ENCODE assay signal across 9 cellular contexts in genomic region chr12:43501705-43502104, GRCh38. TPM values are rescaled to one million over a fixed set of nuclear protein-coding genes. Genes with fewer than 3 reads are reported as not detected.
A peak's percentile ranks its signal among the peaks of the same experiment; 100 is the strongest.
DNase-seq lines count a peak whose midpoint lies in the region; ATAC-seq, FAIRE-seq and TF ChIP-seq lines count a peak whose summit lies in the region.
"Had no signal": no experiment of that assay in that cellular context is flagged by ENCODE, and none has a peak within 500 bp of the region (broad histone marks: within the 10 kb centered on the region; RNA-seq: fewer than 3 reads in every experiment).

No MANE protein-coding gene starts in this region.

- H3K36me3 Mint-ChIP-seq in activated naive CD4-positive, alpha-beta T cell treated with anti-CD3 and anti-CD28 coated beads, Interleukin-2, amount 10 ng/mL, durations not matched to agents 7 days and 5 days, result no peaks in the 10 kb centered on the region
- H3K36me3 Mint-ChIP-seq in CD4-positive, alpha-beta T cell (ENCODE audit: low read depth), result no peaks in the 10 kb centered on the region
- no peaks in the 10 kb centered on the region for H3K36me3 Mint-ChIP-seq in effector memory CD8-positive, alpha-beta T cell (ENCODE audit: insufficient read depth)

- DNase-seq in KBM-7 (peak; percentile 29), HepG2 (ENCODE audit: low spot score) (peak; percentile 3)
- DNase-seq in activated naive CD4-positive, alpha-beta T cell treated with anti-CD3 and anti-CD28 coated beads, Interleukin-2, amount 10 ng/mL, durations not matched to agents 7 days and 5 days, result no peak
- no peak for DNase-seq in CD4-positive, alpha-beta T cell
- DNase-seq in effector memory CD8-positive, alpha-beta T cell, result no peak

- TF ChIP-seq EP300 in HepG2 (IDR thresholded peaks at IDR 0.05; ENCODE audit: low read depth in 2 of 2, low read length in 2 of 2) (no peak), HepG2 (CRISPR knock-in tag; IDR thresholded peaks at IDR 0.05; ENCODE audit: borderline replicate concordance) (no peak)

- no peaks in the 10 kb centered on the region for H3K9me3 Mint-ChIP-seq in activated naive CD4-positive, alpha-beta T cell treated with anti-CD3 and anti-CD28 coated beads, Interleukin-2, amount 10 ng/mL, durations not matched to agents 7 days and 5 days
- no peaks in the 10 kb centered on the region for H3K9me3 Mint-ChIP-seq in CD4-positive, alpha-beta T cell
- H3K9me3 Mint-ChIP-seq in effector memory CD8-positive, alpha-beta T cell, result peaks cover 0 to 1% of the 10 kb centered on the region in 2 donors

- H3K4me1 ChIP-seq in DOHH2 (ENCODE audit: control insufficient read depth, low read length) (no peaks in the 10 kb centered on the region), HepG2 (ENCODE audit: insufficient read depth, low read length) (no peaks in the 10 kb centered on the region)

- H3K79me2 ChIP-seq in DOHH2 (ENCODE audit: control insufficient read depth, low read length) (no peaks in the 10 kb centered on the region), HepG2 (ENCODE audit: insufficient read depth, low read length) (no peaks in the 10 kb centered on the region)

- no peak overlapping the region for H3K27ac ChIP-seq in DOHH2 (ENCODE audit: low read depth, low read length)
- H3K27ac ChIP-seq in VCaP, result no peak overlapping the region
- H3K27ac ChIP-seq in HepG2 (ENCODE audit: extremely low read length, insufficient read depth, low read length), result no peak overlapping the region
- H3K27ac ChIP-seq in CD4-positive, alpha-beta T cell (ENCODE audit: low read depth, low read length), result no peak overlapping the region

- H3K27ac Mint-ChIP-seq in activated naive CD4-positive, alpha-beta T cell treated with anti-CD3 and anti-CD28 coated beads, Interleukin-2, amount 10 ng/mL, durations not matched to agents 7 days and 5 days, result no peak overlapping the region
- H3K27ac Mint-ChIP-seq in CD4-positive, alpha-beta T cell, result no peak overlapping the region
- H3K27ac Mint-ChIP-seq in effector memory CD8-positive, alpha-beta T cell, result no peak overlapping the region

- no TSS peak for BruUV-seq in HepG2 (replicated peaks; lab: Mats Ljungman, UMichigan)

- intact Hi-C loops in HepG2 (cut with micrococcal nuclease; ENCODE audit: unreplicated experiment), result loop anchor here (1.0 to 2.0 kb wide), 3 partner anchors 175 to 381 kb away; no protein-coding TSS in a partner anchor
- intact Hi-C loops in CD4-positive, alpha-beta T cell (cut with DNase I, micrococcal nuclease), result loop anchor here in 1 of 2 experiments (5.0 kb wide), 1 partner anchor 381 kb away; no protein-coding TSS in a partner anchor

- ATAC-seq in HepG2 (no peak), GM18873 (IDR thresholded peaks at IDR 0.05; ENCODE audit: low FRiP score, unreplicated experiment) (no peak)
- no peak for ATAC-seq in CD4-positive, alpha-beta T cell (ENCODE audit: poor library complexity)
- ATAC-seq in effector memory CD8-positive, alpha-beta T cell (replicated peaks), result no peak

- no peaks in the 10 kb centered on the region for H3K27me3 ChIP-seq in DOHH2 (ENCODE audit: control insufficient read depth, low read length)
- no peaks in the 10 kb centered on the region for H3K27me3 ChIP-seq in HepG2 (ENCODE audit: control insufficient read depth in 1 of 2, insufficient read depth in 2 of 2, low read length in 2 of 2)
- H3K27me3 ChIP-seq in CD4-positive, alpha-beta T cell (ENCODE audit: control insufficient read depth, insufficient read depth, low read length), result no peaks in the 10 kb centered on the region

- WGBS in HepG2 (ENCODE audit: low lambda C conversion rate), result 0% methylated on average over 2 of the region's 2 CpGs

- H3F3A ChIP-seq in DOHH2 (ENCODE audit: control insufficient read depth, insufficient read depth), result no peaks in the 10 kb centered on the region

- no peaks in the 10 kb centered on the region for H3K36me3 ChIP-seq in DOHH2 (ENCODE audit: control insufficient read depth, low read length)
- H3K36me3 ChIP-seq in HepG2 (replicated peaks in 1 of 2; ENCODE audit: control insufficient read depth in 1 of 2, insufficient read depth in 2 of 2, low read length in 2 of 2), result no peaks in the 10 kb centered on the region

- H3K9me3 ChIP-seq in DOHH2 (ENCODE audit: control insufficient read depth, insufficient read depth, low read length), result no peaks in the 10 kb centered on the region
- H3K9me3 ChIP-seq in HepG2 (ENCODE audit: low read length), result no peaks in the 10 kb centered on the region
- H3K9me3 ChIP-seq in CD4-positive, alpha-beta T cell (ENCODE audit: control insufficient read depth, low read length), result no peaks in the 10 kb centered on the region

- no peak overlapping the region for H3K4me2 ChIP-seq in DOHH2 (ENCODE audit: low read length)
- no peak overlapping the region for H3K4me2 ChIP-seq in HepG2 (ENCODE audit: low read depth, low read length)

- H3K4me3 ChIP-seq in DOHH2 (ENCODE audit: low read length), result no peak overlapping the region
- no peak overlapping the region for H3K4me3 ChIP-seq in HepG2 (replicated peaks in 1 of 3; ENCODE audit: insufficient read depth in 1 of 3, low read depth in 2 of 3, low read length in 3 of 3)

- no peak overlapping the region for H3K4me3 Mint-ChIP-seq in activated naive CD4-positive, alpha-beta T cell treated with anti-CD3 and anti-CD28 coated beads, Interleukin-2, amount 10 ng/mL, durations not matched to agents 7 days and 5 days
- H3K4me3 Mint-ChIP-seq in CD4-positive, alpha-beta T cell, result no peak overlapping the region
- H3K4me3 Mint-ChIP-seq in effector memory CD8-positive, alpha-beta T cell, result no peak overlapping the region

- H3K9ac ChIP-seq in HepG2 (ENCODE audit: insufficient read depth, low read depth, low read length), result no peak overlapping the region

- no peak for FAIRE-seq in HepG2 (lab: Jason Lieb, UNC)

- POLR2A ChIA-PET in HepG2 (lab: Yijun Ruan, JAX), result no interaction called here
- POLR2A ChIA-PET in CD4-positive, alpha-beta T cell (lab: Charles Lee), result no interaction called here

- TF ChIP-seq CTCF in DOHH2 (IDR thresholded peaks at IDR 0.05; ENCODE audit: low read depth, low read length, poor library complexity, severe bottlenecking) (peak; percentile 48), VCaP (conservative IDR thresholded peaks at IDR 0.05) (peak; percentile 85), HepG2 (CRISPR knock-in tag; IDR thresholded peaks at IDR 0.05) (peak; percentile 41)
- no peak for TF ChIP-seq CTCF in CD4-positive, alpha-beta T cell (IDR thresholded peaks at IDR 0.05)

- CTCF ChIA-PET in HepG2 (lab: Yijun Ruan, JAX; ENCODE audit: low intra/inter-chr PET ratio, low total read pairs), result interaction anchor here (2.0 kb wide), 1 partner anchor 382 kb away, joined by 5 read pairs; no protein-coding TSS in a partner anchor
- CTCF ChIA-PET in activated naive CD4-positive, alpha-beta T cell treated with anti-CD3 and anti-CD28 coated beads, Interleukin-2, amount 10 ng/mL, durations not matched to agents 7 days and 5 days (lab: Charles Lee), result interaction anchor here (0.9 to 1.7 kb wide), 3 partner anchors 39 to 381 kb away, joined by 3 to 7 read pairs (median 3); no protein-coding TSS in a partner anchor
- CTCF ChIA-PET in CD4-positive, alpha-beta T cell (lab: Charles Lee), result no interaction called here

- no peaks in the 10 kb centered on the region for H3K4me1 Mint-ChIP-seq in activated naive CD4-positive, alpha-beta T cell treated with anti-CD3 and anti-CD28 coated beads, Interleukin-2, amount 10 ng/mL, durations not matched to agents 7 days and 5 days
- H3K4me1 Mint-ChIP-seq in CD4-positive, alpha-beta T cell (ENCODE audit: low read depth), result no peaks in the 10 kb centered on the region
- no peaks in the 10 kb centered on the region for H3K4me1 Mint-ChIP-seq in effector memory CD8-positive, alpha-beta T cell (ENCODE audit: low read depth in 2 of 2)

- in situ Hi-C loops in KBM-7 (cut with MboI; ENCODE audit: low pct_unique_long_range_greater_than_20kb, low sequenced_read_pairs), result no loop called here
- in situ Hi-C loops in HepG2 (cut with HindIII; ENCODE audit: extremely low pct_ligation_motif_present, low pct_unique_long_range_greater_than_20kb), result loop anchor here (10.0 to 25.0 kb wide), 3 partner anchors 173 to 386 kb away; no protein-coding TSS in a partner anchor

- no peaks in the 10 kb centered on the region for H3K9me2 ChIP-seq in DOHH2 (replicated peaks; ENCODE audit: control insufficient read depth, low read length)

- H2AFZ ChIP-seq in HepG2 (ENCODE audit: low read length), result no peak overlapping the region

- no peak for TF ChIP-seq POLR2A in HepG2 (IDR thresholded peaks at IDR 0.05; ENCODE audit: insufficient read depth in 1 of 2, low read depth in 2 of 2, low read length in 2 of 2)

- H3K27me3 Mint-ChIP-seq in activated naive CD4-positive, alpha-beta T cell treated with anti-CD3 and anti-CD28 coated beads, Interleukin-2, amount 10 ng/mL, durations not matched to agents 7 days and 5 days, result no peaks in the 10 kb centered on the region
- no peaks in the 10 kb centered on the region for H3K27me3 Mint-ChIP-seq in CD4-positive, alpha-beta T cell
- no peaks in the 10 kb centered on the region for H3K27me3 Mint-ChIP-seq in effector memory CD8-positive, alpha-beta T cell

- H4K20me1 ChIP-seq in DOHH2 (ENCODE audit: control insufficient read depth, insufficient read depth, low read depth, low read length) (no peaks in the 10 kb centered on the region), HepG2 (ENCODE audit: insufficient read depth, low read length) (no peaks in the 10 kb centered on the region)

- no peak for TF ChIP-seq RAD21 in HepG2 (CRISPR knock-in tag; IDR thresholded peaks at IDR 0.05)

TF ChIP-seq in HepG2, 621 proteins besides CTCF, POLR2A, EP300 and RAD21 (continues in another document):
- TF ChIP-seq STAG1 (CRISPR knock-in tag; IDR thresholded peaks at IDR 0.05) (peak; percentile 60), ZNF891 (CRISPR knock-in tag; IDR thresholded peaks at IDR 0.05) (no peak)

RNA-seq across cellular contexts. Expression of gene ADAMTS20, which starts 50.3 kb away (rescaled TPM):
- total RNA-seq in HepG2 (2016; rRNA removed; fragmentation: Illumina TruSeq; extraction: Trizol), result not detected in 2 replicates
- total RNA-seq in HepG2 (2016; cell fraction: cytosol; rRNA removed; fragmentation: Illumina TruSeq; extraction: Trizol; ENCODE audit: low read depth), result not detected in 2 replicates
- total RNA-seq in HepG2 (2016; cell fraction: insoluble cytoplasmic fraction; rRNA removed; fragmentation: Illumina TruSeq; extraction: Trizol), result not detected in 2 replicates
- total RNA-seq in HepG2 (2016; cell fraction: membrane; rRNA removed; fragmentation: Illumina TruSeq; extraction: Trizol), result not detected in 2 replicates
- not detected in 2 replicates for total RNA-seq in HepG2 (2016; cell fraction: nucleus; rRNA removed; fragmentation: Illumina TruSeq; extraction: Trizol)
- polyA plus RNA-seq in HepG2 (2011; rRNA removed), result not detected in 2 replicates
- not detected in 2 replicates for polyA plus RNA-seq in HepG2 (2011; cell fraction: cytosol; rRNA removed)
- 0.05 TPM in 1 of 2 replicates, not detected in the other for polyA plus RNA-seq in HepG2 (2011; cell fraction: nucleus; rRNA removed)
- polyA plus RNA-seq in HepG2 (2012), result not detected in 2 replicates
- polyA plus RNA-seq in HepG2 (2016; cell fraction: cytosol; fragmentation: Illumina TruSeq; extraction: Trizol; ENCODE audit: low read depth), result not detected in 2 replicates
- polyA plus RNA-seq in HepG2 (2016; cell fraction: insoluble cytoplasmic fraction; fragmentation: Illumina TruSeq; extraction: Trizol; ENCODE audit: low read depth), result not detected in 2 replicates
- not detected in 2 replicates for polyA plus RNA-seq in HepG2 (2016; cell fraction: membrane; fragmentation: Illumina TruSeq; extraction: Trizol; ENCODE audit: low read depth)
- not detected in 2 replicates for polyA plus RNA-seq in HepG2 (2016; cell fraction: nucleus; fragmentation: Illumina TruSeq; extraction: Trizol; ENCODE audit: insufficient read depth, low read depth)
- not detected in 2 replicates for polyA minus RNA-seq in HepG2 (2011; rRNA and poly(A)+ RNA removed; ENCODE audit: low replicate concordance)
- not detected in 2 replicates for polyA minus RNA-seq in HepG2 (2011; cell fraction: cytosol; rRNA and poly(A)+ RNA removed)
- not detected in 2 replicates for polyA minus RNA-seq in HepG2 (2011; cell fraction: nucleus; rRNA and poly(A)+ RNA removed)
- total RNA-seq in CD4-positive, alpha-beta T cell, result not detected
- total RNA-seq: glomerular endothelial cell had no signal

Comparison
In these comparisons a context has a peak if more than half of its experiments do, and no peak if none do; other contexts are left out.
1. DNase-seq: peak in KBM-7 (single experiment) and HepG2 (single experiment); none in activated naive CD4-positive, alpha-beta T cell treated with anti-CD3 and anti-CD28 coated beads, Interleukin-2, amount 10 ng/mL, durations not matched to agents 7 days and 5 days (single experiment), CD4-positive, alpha-beta T cell (0 of 10) and effector memory CD8-positive, alpha-beta T cell (0 of 3).